ENCODE assay signal across 8 cellular contexts in genomic region chr4:146342600-146343192, GRCh38.
DNase-seq lines count a peak whose midpoint lies in the region; ATAC-seq and TF ChIP-seq lines count a peak whose summit lies in the region.

No MANE protein-coding gene starts in this region.

- intact Hi-C loops in CD4-positive, alpha-beta T cell (cut with DNase I, micrococcal nuclease) = loop anchor here (1.0 to 10.0 kb wide), 4 partner anchors 574 to 1250 kb away; no protein-coding TSS in a partner anchor
- intact Hi-C loops in sigmoid colon (cut with DNase I) = loop anchor here (10.0 kb wide), 2 partner anchors 572 to 752 kb away; no protein-coding TSS in a partner anchor

- POLR2A ChIA-PET in CD4-positive, alpha-beta T cell (lab: Charles Lee) = no interaction called here

- TF ChIP-seq EP300 in sigmoid colon (IDR thresholded peaks at IDR 0.05) = no peak

- H3K4me1 ChIP-seq in sigmoid colon = no peaks in the 10 kb centered on the region

- TF ChIP-seq POLR2A in sigmoid colon (IDR thresholded peaks at IDR 0.05) = no peak

- H3K27me3 ChIP-seq in CD4-positive, alpha-beta T cell (ENCODE audit: control insufficient read depth, insufficient read depth, low read length) = no peaks in the 10 kb centered on the region
- H3K27me3 ChIP-seq in sigmoid colon = no peaks in the 10 kb centered on the region

- 90 to 93% methylated on average over 1 of the region's 1 CpG for WGBS in sigmoid colon, 2 donors

- no peaks in the 10 kb centered on the region for H3K36me3 ChIP-seq in sigmoid colon

- peak; percentile 73 for TF ChIP-seq CTCF in CD4-positive, alpha-beta T cell (IDR thresholded peaks at IDR 0.05)
- peak; percentile 65 for TF ChIP-seq CTCF in epithelial cell of proximal tubule (conservative IDR thresholded peaks at IDR 0.05; ENCODE audit: low read depth, low read length)
- TF ChIP-seq CTCF in sigmoid colon (IDR thresholded peaks at IDR 0.05) = peak in 3 of 4 experiments; percentile 15 to 50 (median 19)

- no peak overlapping the region for H3K4me3 Mint-ChIP-seq in CD4-positive, alpha-beta T cell

- no peak overlapping the region for H3K27ac ChIP-seq in CD4-positive, alpha-beta T cell (ENCODE audit: low read depth, low read length)
- H3K27ac ChIP-seq in sigmoid colon = no peak overlapping the region

- H3K4me1 Mint-ChIP-seq in CD4-positive, alpha-beta T cell (ENCODE audit: low read depth) = peaks cover 5% of the 10 kb centered on the region

- H3K9me3 ChIP-seq in CD4-positive, alpha-beta T cell (ENCODE audit: control insufficient read depth, low read length) = no peaks in the 10 kb centered on the region
- no peaks in the 10 kb centered on the region for H3K9me3 ChIP-seq in sigmoid colon

- in situ Hi-C loops in SK-MEL-5 (cut with HindIII; ENCODE audit: low pct_unique_long_range_greater_than_20kb, low sequenced_read_pairs) = no loop called here

- H3K9me3 Mint-ChIP-seq in CD4-positive, alpha-beta T cell = no peaks in the 10 kb centered on the region

- no peaks in the 10 kb centered on the region for H3K36me3 Mint-ChIP-seq in CD4-positive, alpha-beta T cell (ENCODE audit: low read depth)

- ATAC-seq in CD4-positive, alpha-beta T cell (ENCODE audit: poor library complexity) = no peak
- ATAC-seq in GM19351 (IDR thresholded peaks at IDR 0.05; ENCODE audit: unreplicated experiment) = peak; percentile 30
- no peak for ATAC-seq in GM21526 (IDR thresholded peaks at IDR 0.05; ENCODE audit: low FRiP score, unreplicated experiment)
- no peak for ATAC-seq in activated CD4-positive, CD25-positive, alpha-beta regulatory T cell treated with anti-CD3 and anti-CD28 coated beads, Interleukin-2, amount 50 U/mL, for 24 hours

- H3K27me3 Mint-ChIP-seq in CD4-positive, alpha-beta T cell = no peaks in the 10 kb centered on the region

- DNase-seq in CD4-positive, alpha-beta T cell = peak in 4 of 10 experiments; percentile 0 to 5 (median 1)
- DNase-seq in SK-MEL-5 (ENCODE audit: low read depth, low spot score) (peak; percentile 46), epithelial cell of proximal tubule (ENCODE audit: low read depth) (no peak), sigmoid colon (no peak), SKM-1 (lab: John Stamatoyannopoulos, UW; ENCODE audit: unreplicated experiment) (no peak)

- CTCF ChIA-PET in CD4-positive, alpha-beta T cell (lab: Charles Lee) = no interaction called here

- H3K4me3 ChIP-seq in epithelial cell of proximal tubule (ENCODE audit: low read depth, low read length) (no peak overlapping the region), sigmoid colon (no peak overlapping the region)

- H3K27ac Mint-ChIP-seq in CD4-positive, alpha-beta T cell = no peak overlapping the region

Comparison
In these comparisons a context has a peak if more than half of its experiments do, and no peak if none do; other contexts are left out.
1. CTCF ChIP-seq: peak in every context shown above with its lines; median percentile 73 in CD4-positive, alpha-beta T cell; 65 in epithelial cell of proximal tubule; 19 in sigmoid colon.